In genomic region chr9:95626885-95627558, GRCh38 we compare ENCODE assay signal across 8 cellular contexts.
DNase-seq lines count a peak whose midpoint lies in the region; ATAC-seq and FAIRE-seq lines count a peak whose summit lies in the region.

No MANE protein-coding gene starts in this region.

- peaks cover 5% of the 10 kb centered on the region for H3K9me3 Mint-ChIP-seq in activated naive CD8-positive, alpha-beta T cell treated with anti-CD3 and anti-CD28 coated beads for 36 hours

- no peaks in the 10 kb centered on the region for H3K36me3 ChIP-seq in mesodermal cell (ENCODE audit: control insufficient read depth, insufficient read depth, low read length)

- peaks cover 10% of the 10 kb centered on the region for H3K4me1 Mint-ChIP-seq in activated naive CD8-positive, alpha-beta T cell treated with anti-CD3 and anti-CD28 coated beads for 36 hours

- 92 to 96% methylated on average over 14 to 15 of the region's 21 CpGs for WGBS in mesodermal cell (ENCODE audit: insufficient coverage in 2 of 2), 2 experiments

- H3K27ac ChIP-seq in mesodermal cell (ENCODE audit: low read depth, low read length, severe bottlenecking): peak overlapping the region; percentile 36

- no peak for ATAC-seq in HG03280 (IDR thresholded peaks at IDR 0.05; ENCODE audit: unreplicated experiment)
- no peak for ATAC-seq in HG02973 (IDR thresholded peaks at IDR 0.05; ENCODE audit: unreplicated experiment)

- no peak overlapping the region for H3K4me3 Mint-ChIP-seq in activated naive CD8-positive, alpha-beta T cell treated with anti-CD3 and anti-CD28 coated beads for 36 hours

- DNase-seq in RCC 7860 (ENCODE audit: low spot score) (peak; percentile 47), HCEC 1CT (no peak), germinal center (ENCODE audit: low spot score) (no peak)
- peak; percentile 65 for DNase-seq in activated naive CD8-positive, alpha-beta T cell treated with anti-CD3 and anti-CD28 coated beads for 36 hours
- DNase-seq in stimulated activated CD8-positive, alpha-beta memory T cell treated with anti-CD3 and anti-CD28 coated beads, Interleukin-7, amount 100 ng/mL, for 4 hours (ENCODE audit: low read depth in 2 of 2): peak; percentile 11 to 20

- no peak overlapping the region for H3K4me3 ChIP-seq in mesodermal cell (ENCODE audit: extremely low read depth, insufficient read depth, low read length, poor library complexity, severe bottlenecking)

- H3K36me3 Mint-ChIP-seq in activated naive CD8-positive, alpha-beta T cell treated with anti-CD3 and anti-CD28 coated beads for 36 hours: peaks cover 7% of the 10 kb centered on the region

- peaks cover 14% of the 10 kb centered on the region for H3K27me3 Mint-ChIP-seq in activated naive CD8-positive, alpha-beta T cell treated with anti-CD3 and anti-CD28 coated beads for 36 hours

- no peaks in the 10 kb centered on the region for H3K9me3 ChIP-seq in mesodermal cell (ENCODE audit: control insufficient read depth, low read length)

- FAIRE-seq in RCC 7860 (lab: Jason Lieb, UNC): no peak

- peaks cover 11% of the 10 kb centered on the region for H3K4me1 ChIP-seq in mesodermal cell (ENCODE audit: control insufficient read depth, insufficient read depth, low read length, poor library complexity, severe bottlenecking)

- peak overlapping the region; percentile 82 for H3K27ac Mint-ChIP-seq in activated naive CD8-positive, alpha-beta T cell treated with anti-CD3 and anti-CD28 coated beads for 36 hours

Comparison
In these comparisons a context has a peak if more than half of its experiments do, and no peak if none do; other contexts are left out.
1. DNase-seq: peak in RCC 7860 (single experiment), activated naive CD8-positive, alpha-beta T cell treated with anti-CD3 and anti-CD28 coated beads for 36 hours (single experiment) and stimulated activated CD8-positive, alpha-beta memory T cell treated with anti-CD3 and anti-CD28 coated beads, Interleukin-7, amount 100 ng/mL, for 4 hours (2 of 2); none in HCEC 1CT (single experiment) and germinal center (single experiment).